In the genomic region with DNA sequence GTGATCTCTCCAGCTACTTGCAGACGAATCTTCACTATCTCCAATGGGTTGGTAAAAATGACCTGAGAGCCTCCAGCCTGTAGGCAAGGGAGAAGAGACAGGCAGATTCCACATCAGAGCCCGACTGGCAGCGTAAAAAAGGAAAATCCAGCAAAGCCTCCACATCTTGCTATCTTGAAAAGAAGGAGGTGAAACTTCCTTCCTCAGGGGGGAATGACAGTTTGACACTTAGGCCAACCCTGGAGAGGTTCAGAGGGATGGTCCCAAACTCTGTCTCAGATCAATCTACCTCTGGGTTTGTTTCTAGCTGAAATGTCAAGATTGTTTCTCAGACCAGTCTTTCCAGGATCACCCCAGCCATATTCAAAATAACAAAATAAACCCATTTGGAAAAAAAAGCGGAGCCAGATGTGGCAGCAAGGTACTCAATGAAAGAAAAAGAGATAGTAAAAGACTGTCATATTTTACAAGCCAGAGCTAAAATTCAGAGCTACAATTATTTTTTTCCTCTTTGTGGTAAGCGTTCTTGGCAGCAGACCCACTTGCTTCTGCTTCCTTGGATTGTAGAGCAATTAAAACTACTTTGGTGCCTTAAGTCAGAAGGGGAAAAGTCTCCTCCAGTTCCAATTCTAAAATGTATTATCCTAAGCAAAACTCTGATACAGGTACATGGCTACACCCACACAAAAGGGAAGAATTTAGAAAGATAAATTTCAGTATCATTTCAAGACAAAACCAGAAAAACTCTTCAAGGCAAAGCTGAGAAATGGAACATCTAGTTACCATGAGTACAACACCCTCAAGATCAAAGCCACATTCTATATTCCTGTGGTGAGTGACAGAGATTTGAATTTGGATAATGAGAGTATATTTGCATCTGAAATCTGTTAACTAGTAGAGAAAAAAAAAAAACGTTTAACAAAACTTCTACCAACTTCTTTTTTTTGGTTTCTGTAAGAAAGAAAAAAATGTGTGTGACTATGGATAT, we compare ENCODE assay signal across 1 cellular context.
TF ChIP-seq lines count a peak whose summit lies in the region.

No MANE protein-coding gene starts in this region.

TF ChIP-seq in WTC11, 78 proteins besides CTCF, POLR2A, EP300 and RAD21 (continued from another document):
- TF ChIP-seq, protein P1, sequence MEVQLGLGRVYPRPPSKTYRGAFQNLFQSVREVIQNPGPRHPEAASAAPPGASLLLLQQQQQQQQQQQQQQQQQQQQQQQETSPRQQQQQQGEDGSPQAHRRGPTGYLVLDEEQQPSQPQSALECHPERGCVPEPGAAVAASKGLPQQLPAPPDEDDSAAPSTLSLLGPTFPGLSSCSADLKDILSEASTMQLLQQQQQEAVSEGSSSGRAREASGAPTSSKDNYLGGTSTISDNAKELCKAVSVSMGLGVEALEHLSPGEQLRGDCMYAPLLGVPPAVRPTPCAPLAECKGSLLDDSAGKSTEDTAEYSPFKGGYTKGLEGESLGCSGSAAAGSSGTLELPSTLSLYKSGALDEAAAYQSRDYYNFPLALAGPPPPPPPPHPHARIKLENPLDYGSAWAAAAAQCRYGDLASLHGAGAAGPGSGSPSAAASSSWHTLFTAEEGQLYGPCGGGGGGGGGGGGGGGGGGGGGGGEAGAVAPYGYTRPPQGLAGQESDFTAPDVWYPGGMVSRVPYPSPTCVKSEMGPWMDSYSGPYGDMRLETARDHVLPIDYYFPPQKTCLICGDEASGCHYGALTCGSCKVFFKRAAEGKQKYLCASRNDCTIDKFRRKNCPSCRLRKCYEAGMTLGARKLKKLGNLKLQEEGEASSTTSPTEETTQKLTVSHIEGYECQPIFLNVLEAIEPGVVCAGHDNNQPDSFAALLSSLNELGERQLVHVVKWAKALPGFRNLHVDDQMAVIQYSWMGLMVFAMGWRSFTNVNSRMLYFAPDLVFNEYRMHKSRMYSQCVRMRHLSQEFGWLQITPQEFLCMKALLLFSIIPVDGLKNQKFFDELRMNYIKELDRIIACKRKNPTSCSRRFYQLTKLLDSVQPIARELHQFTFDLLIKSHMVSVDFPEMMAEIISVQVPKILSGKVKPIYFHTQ (CRISPR knock-in tag; IDR thresholded peaks at IDR 0.05), result no peak
- TF ChIP-seq MXD4 (CRISPR knock-in tag; IDR thresholded peaks at IDR 0.05; ENCODE audit: borderline replicate concordance) (no peak), ELF4 (CRISPR knock-in tag; IDR thresholded peaks at IDR 0.05; ENCODE audit: low read depth) (no peak)
